In the genomic region with DNA sequence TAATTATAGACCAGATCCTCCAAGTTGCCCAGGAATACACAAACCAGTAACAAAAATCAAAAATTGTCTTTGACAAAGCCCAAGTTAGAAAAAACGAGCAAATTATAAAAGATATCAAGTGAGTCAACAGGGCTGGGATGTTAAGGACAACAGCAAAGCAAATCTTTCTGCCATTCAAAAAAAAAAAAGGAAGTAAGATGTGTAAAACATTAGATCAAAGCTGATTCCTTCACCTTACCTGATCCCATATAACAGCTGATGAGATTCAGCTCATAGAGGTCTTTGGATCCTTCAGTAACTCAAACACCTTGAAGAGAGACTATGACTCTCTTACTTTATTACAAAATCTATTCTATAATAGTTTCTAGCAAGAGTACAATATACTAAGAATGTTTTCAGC, we compare ENCODE assay signal across 17 cellular contexts.
DNase-seq lines count a peak whose midpoint lies in the region; ATAC-seq and TF ChIP-seq lines count a peak whose summit lies in the region.
"Had no signal": no experiment of that assay in that cellular context is flagged by ENCODE, and none has a peak within 500 bp of the region (broad histone marks: within the 10 kb centered on the region; RNA-seq: fewer than 3 reads in every experiment).

No MANE protein-coding gene starts in this region.

- no peaks in the 10 kb centered on the region for H3K9me3 ChIP-seq in Karpas-422 (ENCODE audit: low read length)
- peaks cover 6% of the 10 kb centered on the region; the same call in 1 of the 2 replicates for H3K9me3 ChIP-seq in OCI-LY7 (ENCODE audit: low read length)
- H3K9me3 ChIP-seq: A549 had no signal

- CTCF ChIA-PET in OCI-LY7 (lab: Charles Lee; ENCODE audit: unreplicated experiment): no interaction called here

- H2AFZ ChIP-seq in Karpas-422 (ENCODE audit: low read length) (no peak overlapping the region), OCI-LY7 (ENCODE audit: low read length) (peak overlapping the region; percentile 0; the same call in 1 of the 2 replicates)

- intact Hi-C loops in OCI-LY7 (cut with micrococcal nuclease; ENCODE audit: unreplicated experiment): loop anchor here (2.0 kb wide), 1 partner anchor 33 kb away; no protein-coding TSS in a partner anchor

- no peaks in the 10 kb centered on the region for H3K27me3 ChIP-seq in Karpas-422 (ENCODE audit: low read length)

- POLR2A ChIA-PET in OCI-LY7 (lab: Charles Lee): interaction anchor here (0.7 to 3.4 kb wide), 13 partner anchors 8 to 1220 kb away, joined by 3 to 21 read pairs (median 4); no protein-coding TSS in a partner anchor

- DNase-seq in NOMO-1 treated with DMSO at 0.1 percent for 48 hours (lab: John Stamatoyannopoulos, UW; ENCODE audit: unreplicated experiment): peak; percentile 26
- DNase-seq in NOMO-1 treated with dmso at 0.1 percent for 144 hours (lab: John Stamatoyannopoulos, UW; ENCODE audit: unreplicated experiment): no peak
- no peak for DNase-seq in Karpas-422
- DNase-seq in OCI-LY7 (ENCODE audit: low spot score): peak; percentile 57
- DNase-seq in stimulated activated naive CD8-positive, alpha-beta T cell treated with anti-CD3 and anti-CD28 coated beads, Interleukin-15, amount 100 ng/mL, for 72 hours: no peak
- no peak for DNase-seq in LoVo (ENCODE audit: low spot score)
- DNase-seq: CD8-positive, alpha-beta T cell; COR-L47; DMS153; DMS79 treated with DMSO at 0.1 percent for 48 hours; GDM1; HCEC 1CT; HFFc6; IMR-90 had no signal

- H3K27ac ChIP-seq in Karpas-422 (ENCODE audit: low read length): peak overlapping the region; percentile 99
- H3K27ac ChIP-seq in OCI-LY7 (ENCODE audit: low read depth, low read length, poor library complexity, severe bottlenecking): peak overlapping the region; percentile 99
- H3K27ac ChIP-seq: A549 had no signal

- peaks cover 87% of the 10 kb centered on the region for H3K79me2 ChIP-seq in Karpas-422 (ENCODE audit: low read length)
- H3K79me2 ChIP-seq in OCI-LY7 (ENCODE audit: insufficient read depth, low read depth, low read length): peaks cover 60% of the 10 kb centered on the region; the same call in 1 of the 2 replicates

- H3K9ac ChIP-seq in Karpas-422 (ENCODE audit: low read length): no peak overlapping the region

- no peak overlapping the region for H3K27ac Mint-ChIP-seq in stimulated activated naive CD8-positive, alpha-beta T cell treated with anti-CD3 and anti-CD28 coated beads, Interleukin-15, amount 100 ng/mL, for 72 hours
- H3K27ac Mint-ChIP-seq: CD8-positive, alpha-beta T cell; HFFc6 had no signal

- no peaks in the 10 kb centered on the region for H4K20me1 ChIP-seq in Karpas-422 (ENCODE audit: insufficient read depth, low read depth, low read length)
- H4K20me1 ChIP-seq in OCI-LY7 (ENCODE audit: insufficient read depth, low read length): no peaks in the 10 kb centered on the region

- no peaks in the 10 kb centered on the region for H3K9me3 Mint-ChIP-seq in stimulated activated naive CD8-positive, alpha-beta T cell treated with anti-CD3 and anti-CD28 coated beads, Interleukin-15, amount 100 ng/mL, for 72 hours
- H3K9me3 Mint-ChIP-seq: CD14-positive monocyte; CD8-positive, alpha-beta T cell; HFFc6 had no signal

- no peak overlapping the region for H3K4me3 Mint-ChIP-seq in stimulated activated naive CD8-positive, alpha-beta T cell treated with anti-CD3 and anti-CD28 coated beads, Interleukin-15, amount 100 ng/mL, for 72 hours
- H3K4me3 Mint-ChIP-seq: CD14-positive monocyte; CD8-positive, alpha-beta T cell; HFFc6 had no signal

- H3K36me3 ChIP-seq in Karpas-422 (ENCODE audit: insufficient read depth, low read length) (peaks cover 12% of the 10 kb centered on the region), OCI-LY7 (ENCODE audit: insufficient read depth, low read length) (peaks cover 34% of the 10 kb centered on the region)

- no TSS peak for BruUV-seq in OCI-LY7 (replicated peaks; lab: Mats Ljungman, UMichigan)

- peak overlapping the region; percentile 25 for H3K4me2 ChIP-seq in Karpas-422 (ENCODE audit: low read depth, low read length, poor library complexity, severe bottlenecking)
- peak overlapping the region; percentile 63 for H3K4me2 ChIP-seq in OCI-LY7 (ENCODE audit: low read length)
- H3K4me2 ChIP-seq: A549 had no signal

- H3K4me1 ChIP-seq in Karpas-422 (ENCODE audit: low read length): peaks cover 90% of the 10 kb centered on the region
- peaks cover 100% of the 10 kb centered on the region for H3K4me1 ChIP-seq in OCI-LY7 (ENCODE audit: insufficient read depth, low read length, poor library complexity, severe bottlenecking)

- no peak for ATAC-seq in stimulated activated naive CD8-positive, alpha-beta T cell treated with anti-CD3 and anti-CD28 coated beads, Interleukin-15, amount 100 ng/mL, for 72 hours
- ATAC-seq in HG02938 (IDR thresholded peaks at IDR 0.05; ENCODE audit: unreplicated experiment): no peak
- ATAC-seq: A549; CD8-positive, alpha-beta T cell had no signal

- H3K4me3 ChIP-seq in Karpas-422 (ENCODE audit: low read length): no peak overlapping the region
- H3K4me3 ChIP-seq in OCI-LY7 (ENCODE audit: low read depth, low read length, poor library complexity, severe bottlenecking): peak overlapping the region; percentile 39
- H3K4me3 ChIP-seq: A549 had no signal

- peaks cover 5% of the 10 kb centered on the region for H3K4me1 Mint-ChIP-seq in stimulated activated naive CD8-positive, alpha-beta T cell treated with anti-CD3 and anti-CD28 coated beads, Interleukin-15, amount 100 ng/mL, for 72 hours

- H3K9me2 ChIP-seq in Karpas-422 (replicated peaks; ENCODE audit: insufficient read depth, low read length): no peaks in the 10 kb centered on the region
- no peaks in the 10 kb centered on the region for H3K9me2 ChIP-seq in OCI-LY7 (ENCODE audit: insufficient read depth, low read length)

- TF ChIP-seq CTCF in OCI-LY7 (conservative IDR thresholded peaks at IDR 0.05; ENCODE audit: low read length): no peak

- H3K27me3 Mint-ChIP-seq in stimulated activated naive CD8-positive, alpha-beta T cell treated with anti-CD3 and anti-CD28 coated beads, Interleukin-15, amount 100 ng/mL, for 72 hours: no peaks in the 10 kb centered on the region

Comparison
In these comparisons a context has a peak if more than half of its experiments do, and no peak if none do; other contexts are left out.
1. DNase-seq: peak in NOMO-1 treated with DMSO at 0.1 percent for 48 hours (single experiment) and OCI-LY7 (single experiment); none in NOMO-1 treated with dmso at 0.1 percent for 144 hours (single experiment), Karpas-422 (single experiment), stimulated activated naive CD8-positive, alpha-beta T cell treated with anti-CD3 and anti-CD28 coated beads, Interleukin-15, amount 100 ng/mL, for 72 hours (0 of 2) and LoVo (single experiment).